Comparison of ENCODE assay signal across 18 cellular contexts in genomic region chr1:243375596-243375995, GRCh38.
A peak's percentile ranks its signal among the peaks of the same experiment; 100 is the strongest.
DNase-seq lines count a peak whose midpoint lies in the region; ATAC-seq, FAIRE-seq and TF ChIP-seq lines count a peak whose summit lies in the region.
"Had no signal": no experiment of that assay in that cellular context is flagged by ENCODE, and none has a peak within 500 bp of the region (broad histone marks: within the 10 kb centered on the region; RNA-seq: fewer than 3 reads in every experiment).

No MANE protein-coding gene starts in this region.

- no peaks in the 10 kb centered on the region for H3K36me3 Mint-ChIP-seq in neural progenitor cell

- ATAC-seq in left ventricle myocardium superior: peak; percentile 15
- no peak for ATAC-seq in right cardiac atrium
- peak; percentile 93 for ATAC-seq in left lobe of liver
- ATAC-seq in pancreas: no peak
- ATAC-seq in HG03175 (IDR thresholded peaks at IDR 0.05; ENCODE audit: unreplicated experiment): no peak
- ATAC-seq: GM12878, HCT116 had no signal

- H3K79me2 ChIP-seq in neural progenitor cell (ENCODE audit: low read depth): no peaks in the 10 kb centered on the region

- H3K27me3 ChIP-seq in right cardiac atrium (ENCODE audit: control insufficient read depth, insufficient read depth) (no peaks in the 10 kb centered on the region), pancreas (no peaks in the 10 kb centered on the region), neural progenitor cell (no peaks in the 10 kb centered on the region)

- no peak overlapping the region for H3K9ac ChIP-seq in neural progenitor cell
- H3K9ac ChIP-seq: GM23248 had no signal

- no peak overlapping the region for H2AFZ ChIP-seq in neural progenitor cell (replicated peaks)
- H2AFZ ChIP-seq: GM23248 had no signal

- no peak for FAIRE-seq in pancreas (lab: Jason Lieb, UNC)
- FAIRE-seq: GM12878, GM19239 had no signal

- peaks cover 0 to 12% (median 7%) of the 10 kb centered on the region in 3 donors for H3K36me3 ChIP-seq in pancreas
- no peaks in the 10 kb centered on the region for H3K36me3 ChIP-seq in neural progenitor cell

- H3K4me3 ChIP-seq in right cardiac atrium (ENCODE audit: low read length): no peak overlapping the region
- H3K4me3 ChIP-seq in pancreas: no peak overlapping the region
- no peak overlapping the region for H3K4me3 ChIP-seq in neural progenitor cell
- H3K4me3 ChIP-seq: GM12878, GM23248 had no signal

- H3K9me3 Mint-ChIP-seq in neural progenitor cell: peaks cover 10% of the 10 kb centered on the region

- peaks cover 17% of the 10 kb centered on the region for H3K4me1 Mint-ChIP-seq in neural progenitor cell
- H3K4me1 Mint-ChIP-seq: CD4-positive, alpha-beta memory T cell had no signal

- no peak overlapping the region for H3K4me2 ChIP-seq in neural progenitor cell

- DNase-seq in left ventricle myocardium superior (no peak), right cardiac atrium (no peak), NCI-H446 (lab: John Stamatoyannopoulos, UW) (peak; percentile 70 to 84), cerebellar cortex (ENCODE audit: low spot score) (peak; percentile 95), left lobe of liver (ENCODE audit: low spot score) (peak; percentile 53), pancreas (no peak), neural progenitor cell (ENCODE audit: low spot score) (no peak)
- DNase-seq: Calu3; CD4-positive, alpha-beta memory T cell; COR-L47; DND-41; GDM1; GM23248; H9 had no signal

- no peaks in the 10 kb centered on the region for H3F3A ChIP-seq in neural progenitor cell (ENCODE audit: low read depth)

- WGBS in right cardiac atrium: 73% methylated on average over 1 of the region's 1 CpG
- 28 to 44% methylated on average over 1 of the region's 1 CpG for WGBS in pancreas, 2 donors

- H3K27ac ChIP-seq in right cardiac atrium (ENCODE audit: low read length) (no peak overlapping the region), pancreas (no peak overlapping the region), neural progenitor cell (no peak overlapping the region)
- H3K27ac ChIP-seq: GM23248 had no signal

- H3K27ac Mint-ChIP-seq in neural progenitor cell: no peak overlapping the region
- H3K27ac Mint-ChIP-seq: CD4-positive, alpha-beta memory T cell; H9 had no signal

- no peaks in the 10 kb centered on the region for H3K4me1 ChIP-seq in right cardiac atrium (ENCODE audit: control insufficient read depth, insufficient read depth, low read length)
- H3K4me1 ChIP-seq in pancreas: no peaks in the 10 kb centered on the region
- H3K4me1 ChIP-seq in neural progenitor cell: peaks cover 8% of the 10 kb centered on the region

- no peaks in the 10 kb centered on the region for H4K20me1 ChIP-seq in neural progenitor cell (ENCODE audit: low read depth)

- intact Hi-C loops in left ventricle myocardium superior (cut with micrococcal nuclease): no loop called here
- intact Hi-C loops in right cardiac atrium (cut with DNase I): no loop called here
- intact Hi-C loops in pancreas (cut with DNase I): no loop called here

- TF ChIP-seq CTCF in pancreas (IDR thresholded peaks at IDR 0.05) (no peak), neural progenitor cell (IDR thresholded peaks at IDR 0.05) (no peak)

- no peaks in the 10 kb centered on the region for H3K27me3 Mint-ChIP-seq in neural progenitor cell (ENCODE audit: insufficient read depth, low read depth)
- H3K27me3 Mint-ChIP-seq: CD4-positive, alpha-beta memory T cell had no signal

- H3K4me3 Mint-ChIP-seq in neural progenitor cell: no peak overlapping the region
- H3K4me3 Mint-ChIP-seq: CD4-positive, alpha-beta memory T cell; H9 had no signal

- H3K9me3 ChIP-seq in right cardiac atrium (ENCODE audit: control insufficient read depth, low read length): no peaks in the 10 kb centered on the region
- H3K9me3 ChIP-seq in pancreas: no peaks in the 10 kb centered on the region
- peaks cover 9% of the 10 kb centered on the region for H3K9me3 ChIP-seq in neural progenitor cell (ENCODE audit: low read depth)

Comparison
In these comparisons a context has a peak if more than half of its experiments do, and no peak if none do; other contexts are left out.
1. ATAC-seq: peak in left ventricle myocardium superior (single experiment) and left lobe of liver (single experiment); none in right cardiac atrium (0 of 2), pancreas (0 of 4) and HG03175 (single experiment).
2. DNase-seq: peak in NCI-H446 (2 of 2), cerebellar cortex (single experiment) and left lobe of liver (single experiment); none in left ventricle myocardium superior (single experiment), right cardiac atrium (0 of 3), pancreas (0 of 6) and neural progenitor cell (single experiment).